In genomic region chr19:50646074-50646807, GRCh38 we compare ENCODE assay signal across 14 cellular contexts. TPM values are rescaled to one million over a fixed set of nuclear protein-coding genes. Genes with fewer than 3 reads are reported as not detected.
DNase-seq lines count a peak whose midpoint lies in the region; FAIRE-seq and TF ChIP-seq lines count a peak whose summit lies in the region.
"Had no signal": no experiment of that assay in that cellular context is flagged by ENCODE, and none has a peak within 500 bp of the region (broad histone marks: within the 10 kb centered on the region; RNA-seq: fewer than 3 reads in every experiment).

No MANE protein-coding gene starts in this region.

- no peaks in the 10 kb centered on the region for H3K4me1 ChIP-seq in suprapubic skin
- H3K4me1 ChIP-seq: HAP-1 had no signal

- no peaks in the 10 kb centered on the region for H3K9me3 Mint-ChIP-seq in Calu3 (ENCODE audit: low read depth, unreplicated experiment)

- no peak overlapping the region for H3K27ac Mint-ChIP-seq in Calu3 (ENCODE audit: unreplicated experiment)
- H3K27ac Mint-ChIP-seq: activated T-cell treated with anti-CD3 and anti-CD28 coated beads, Interleukin-2, amount 50 U/mL, for 72 hours had no signal

- no peak overlapping the region for H3K4me3 ChIP-seq in astrocyte of the spinal cord (ENCODE audit: low read depth, low read length)
- no peak overlapping the region for H3K4me3 ChIP-seq in suprapubic skin
- H3K4me3 ChIP-seq: HAP-1 had no signal

- CTCF ChIA-PET in Calu3 (lab: Charles Lee) = interaction anchor here (0.6 kb wide), 1 partner anchor 337 kb away, joined by 4 read pairs; no protein-coding TSS in a partner anchor

- in situ Hi-C loops in astrocyte of the spinal cord (cut with HindIII; ENCODE audit: low sequenced_read_pairs) = no loop called here

- no peak overlapping the region for H3K27ac ChIP-seq in suprapubic skin

- TF ChIP-seq POLR2A in suprapubic skin (IDR thresholded peaks at IDR 0.05) = no peak

- H3K4me1 Mint-ChIP-seq in Calu3 (ENCODE audit: low read depth, unreplicated experiment) = no peaks in the 10 kb centered on the region

- BruUV-seq in Calu3 (replicated peaks; lab: Mats Ljungman, UMichigan) = no TSS peak

- H3K36me3 Mint-ChIP-seq in Calu3 (ENCODE audit: insufficient read depth, unreplicated experiment) = no peaks in the 10 kb centered on the region

- H3K4me3 Mint-ChIP-seq in Calu3 (ENCODE audit: low read depth, unreplicated experiment) = no peak overlapping the region
- H3K4me3 Mint-ChIP-seq: activated T-cell treated with anti-CD3 and anti-CD28 coated beads, Interleukin-2, amount 50 U/mL, for 72 hours had no signal

- TF ChIP-seq CTCF in Calu3 (IDR thresholded peaks at IDR 0.05; ENCODE audit: unreplicated experiment) = no peak
- no peak for TF ChIP-seq CTCF in astrocyte of the spinal cord (IDR thresholded peaks at IDR 0.05; ENCODE audit: low read depth, low read length)
- TF ChIP-seq CTCF in suprapubic skin (IDR thresholded peaks at IDR 0.05) = no peak

- H3K27me3 ChIP-seq in suprapubic skin = peaks cover 70% of the 10 kb centered on the region

- intact Hi-C loops in Calu3 (cut with micrococcal nuclease; ENCODE audit: unreplicated experiment) = no loop called here

- H3K36me3 ChIP-seq in suprapubic skin = no peaks in the 10 kb centered on the region
- H3K36me3 ChIP-seq: HAP-1 had no signal

- FAIRE-seq in HTR-8/SVneo (lab: Jason Lieb, UNC) = peak; percentile 80
- FAIRE-seq: endometrium had no signal

- no peak for TF ChIP-seq EP300 in suprapubic skin (IDR thresholded peaks at IDR 0.05)

- peaks cover 19% of the 10 kb centered on the region for H3K27me3 Mint-ChIP-seq in Calu3 (ENCODE audit: unreplicated experiment)

- DNase-seq in Calu3 = peak; percentile 29
- DNase-seq in HTR-8/SVneo (ENCODE audit: insufficient read length, low spot score) = peak; percentile 58
- peak; percentile 7 for DNase-seq in astrocyte of the spinal cord (ENCODE audit: low read depth, low spot score)
- peak; percentile 66 for DNase-seq in kidney tubule cell (ENCODE audit: low spot score)
- no peak for DNase-seq in GM19238 (ENCODE audit: insufficient read length, low spot score)
- no peak for DNase-seq in suprapubic skin (ENCODE audit: low spot score in 2 of 2)
- DNase-seq in CD1c-positive myeloid dendritic cell (ENCODE audit: extremely low spot score) = no peak
- no peak for DNase-seq in activated effector memory CD4-positive, alpha-beta T cell treated with anti-CD3 and anti-CD28 coated beads, Interleukin-2, amount 50 U/mL, for 16 hours
- DNase-seq: activated CD4-positive, alpha-beta T cell treated with anti-CD3 and anti-CD28 coated beads for 4 hours; activated T-cell treated with anti-CD3 and anti-CD28 coated beads, Interleukin-2, amount 50 U/mL, for 72 hours; COR-L47; NCI-H2029 treated with DMSO at 0.1 percent for 48 hours had no signal

- WGBS in suprapubic skin = 52% methylated on average over 6 of the region's 6 CpGs

- H3K9me3 ChIP-seq in suprapubic skin = no peaks in the 10 kb centered on the region
- H3K9me3 ChIP-seq: HAP-1 had no signal

RNA-seq across cellular contexts. Expression of gene C19orf81, which starts 3.0 kb away (rescaled TPM):
- not detected in 2 replicates for total RNA-seq in Calu3 (2022)
- total RNA-seq in suprapubic skin = 10 to 100 TPM in 1 of 4 donors, not detected in 3; 19.8 TPM

RNA-seq across cellular contexts. Expression of gene SYT3, which starts 6.6 kb away (rescaled TPM):
- not detected in 2 replicates for total RNA-seq in Calu3 (2022)
- 1 to 10 TPM in 1 of 4 donors, under 1 TPM in 2, not detected in 1; 0.23 to 1.8 (median 0.30) TPM for total RNA-seq in suprapubic skin

Comparison
In these comparisons a context has a peak if more than half of its experiments do, and no peak if none do; other contexts are left out.
1. DNase-seq: peak in Calu3 (single experiment), HTR-8/SVneo (single experiment), astrocyte of the spinal cord (single experiment) and kidney tubule cell (single experiment); none in GM19238 (single experiment), suprapubic skin (0 of 2), CD1c-positive myeloid dendritic cell (single experiment) and activated effector memory CD4-positive, alpha-beta T cell treated with anti-CD3 and anti-CD28 coated beads, Interleukin-2, amount 50 U/mL, for 16 hours (single experiment).